8 cellular contexts compared by ENCODE assay signal in the genomic region with DNA sequence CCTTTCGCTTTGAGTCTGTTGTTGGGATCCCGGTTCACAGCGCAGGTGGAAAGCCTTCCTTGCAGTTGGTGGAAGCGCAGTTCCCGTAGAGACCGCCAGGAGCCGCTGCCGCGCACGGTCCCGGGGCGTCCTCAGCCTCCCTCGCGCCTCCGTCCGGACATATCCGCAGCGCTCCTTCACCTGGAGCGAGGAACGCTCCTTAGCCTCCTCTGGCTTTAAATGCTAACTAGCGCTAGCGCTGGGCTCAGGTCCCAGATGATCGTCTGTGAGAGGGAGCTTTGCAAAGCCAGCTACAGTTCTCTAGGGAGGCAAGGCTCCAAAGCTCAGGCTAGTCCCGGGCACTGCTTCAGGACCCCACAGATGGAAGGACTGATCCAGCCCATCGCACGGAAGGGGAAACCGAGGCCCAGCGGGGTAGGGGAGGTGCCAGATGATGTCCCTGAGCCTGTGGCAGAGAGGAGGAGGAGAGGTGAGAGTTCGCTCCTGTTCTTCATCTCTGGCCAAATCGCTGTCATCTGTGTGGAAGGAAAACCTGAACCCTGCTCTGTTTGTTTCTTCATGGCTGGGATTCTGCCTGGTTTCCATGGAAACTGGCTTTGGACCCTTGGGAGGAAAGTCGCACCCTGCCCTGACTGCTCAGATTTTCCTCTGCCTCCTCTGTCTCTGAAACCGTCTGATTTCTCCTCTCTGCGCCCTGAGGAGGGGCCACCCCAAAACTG. TPM values are rescaled to one million over a fixed set of nuclear protein-coding genes. Genes with fewer than 3 reads are reported as not detected.
DNase-seq lines count a peak whose midpoint lies in the region; ATAC-seq and TF ChIP-seq lines count a peak whose summit lies in the region.

No MANE protein-coding gene starts in this region.

- RAD21 ChIA-PET in HCT116 (lab: Charles Lee; ENCODE audit: low non-redundant PET in 1 of 2, low total read pairs in 2 of 2, uncharacterized antibody in 2 of 2, unreplicated experiment in 2 of 2): no interaction called here

- peak; percentile 99 for TF ChIP-seq CTCF in GM10266 (IDR thresholded peaks at IDR 0.05; ENCODE audit: control insufficient read depth, insufficient read depth, low read depth, missing control alignments)
- peak; percentile 91 to 98 (median 97) for TF ChIP-seq CTCF in HCT116 (IDR thresholded peaks at IDR 0.05 in 2 of 3, conservative IDR thresholded peaks at IDR 0.05 in 1 of 3; ENCODE audit: borderline replicate concordance in 1 of 3, insufficient read depth in 1 of 3, low read depth in 2 of 3, low read length in 2 of 3)
- TF ChIP-seq CTCF in adrenal gland (IDR thresholded peaks at IDR 0.05): peak; percentile 91 to 99 (median 96)
- peak; percentile 94 for TF ChIP-seq CTCF in hepatocyte (IDR thresholded peaks at IDR 0.05; ENCODE audit: poor library complexity)

- peak; percentile 94 for ATAC-seq in HCT116
- ATAC-seq in T-cell (replicated peaks in 1 of 4): peak; percentile 90 to 97 (median 95)

- POLR2A ChIA-PET in HCT116 (lab: Charles Lee) (no interaction called here), T-cell (lab: Charles Lee) (interaction anchor here in 1 of 2 donors (0.6 kb wide), 1 partner anchor 14 kb away, joined by 3 read pairs; no protein-coding TSS in a partner anchor)

- DNase-seq in GM10266 (ENCODE audit: extremely low spot score): peak; percentile 82
- DNase-seq in HCT116 (ENCODE audit: low read depth, low spot score): peak; percentile 61
- DNase-seq in NAMALWA (ENCODE audit: low spot score): peak; percentile 74
- peak; percentile 41 to 81 (median 72) for DNase-seq in T-cell
- peak; percentile 72 to 93 (median 88) for DNase-seq in adrenal gland
- DNase-seq in hepatocyte (ENCODE audit: low spot score): peak; percentile 89
- peak; percentile 46 for DNase-seq in renal cortical epithelial cell (ENCODE audit: low read depth)
- DNase-seq in foreskin melanocyte: no peak

- H4K20me1 ChIP-seq in HCT116 (ENCODE audit: insufficient read depth) (no peaks in the 10 kb centered on the region), hepatocyte (ENCODE audit: insufficient read depth, poor library complexity, severe bottlenecking) (no peaks in the 10 kb centered on the region)

- peaks cover 5 to 12% (median 9%) of the 10 kb centered on the region in 3 donors for H3K4me1 Mint-ChIP-seq in T-cell

- H3K36me3 ChIP-seq in HCT116 (ENCODE audit: control insufficient read depth in 1 of 2, insufficient read depth in 2 of 2, low read length in 2 of 2) (no peaks in the 10 kb centered on the region), adrenal gland (replicated peaks in 1 of 2) (no peaks in the 10 kb centered on the region), hepatocyte (replicated peaks; ENCODE audit: insufficient read depth, low read depth) (no peaks in the 10 kb centered on the region)

- no peak overlapping the region for H3K27ac Mint-ChIP-seq in T-cell

- H3K4me2 ChIP-seq in HCT116 (ENCODE audit: low read length): peak overlapping the region; percentile 87
- H3K4me2 ChIP-seq in hepatocyte: peak overlapping the region; percentile 73

- H3K27me3 ChIP-seq in HCT116 (ENCODE audit: insufficient read depth, low read length): no peaks in the 10 kb centered on the region
- H3K27me3 ChIP-seq in adrenal gland: no peaks in the 10 kb centered on the region
- H3K27me3 ChIP-seq in hepatocyte: peaks cover 5% of the 10 kb centered on the region

- H3K4me1 ChIP-seq in HCT116 (ENCODE audit: control insufficient read depth in 1 of 2, insufficient read depth in 2 of 2, low read length in 2 of 2) (peaks cover 0 to 16% of the 10 kb centered on the region in 2 experiments; a peak in 2 of 4 replicates), adrenal gland (replicated peaks in 1 of 2) (peaks cover 6 to 47% of the 10 kb centered on the region in 2 donors), hepatocyte (ENCODE audit: insufficient read depth) (peaks cover 4% of the 10 kb centered on the region)

- WGBS in adrenal gland, 4 donors: 14 to 58% (median 34%) methylated on average over 6 to 33 of the region's 33 CpGs
- 20% methylated on average over 33 of the region's 33 CpGs for WGBS in hepatocyte (ENCODE audit: low lambda C conversion rate, missing lambda C conversion rate)

- no peaks in the 10 kb centered on the region for H3K36me3 Mint-ChIP-seq in T-cell

- CTCF ChIA-PET in HCT116 (lab: Charles Lee): interaction anchor here (0.7 to 2.8 kb wide), 3 partner anchors 9 to 124 kb away, joined by 3 to 12 read pairs (median 4); no protein-coding TSS in a partner anchor
- CTCF ChIA-PET in T-cell (lab: Charles Lee): interaction anchor here (0.5 to 2.8 kb wide), 12 partner anchors 14 to 209 kb away, joined by 3 to 12 read pairs (median 4); no protein-coding TSS in a partner anchor

- H3K9me2 ChIP-seq in HCT116 (ENCODE audit: insufficient read depth) (no peaks in the 10 kb centered on the region), hepatocyte (replicated peaks; ENCODE audit: insufficient read depth) (no peaks in the 10 kb centered on the region)

- peak; percentile 77 for TF ChIP-seq RAD21 in HCT116 (IDR thresholded peaks at IDR 0.05; ENCODE audit: low read depth)

- peak overlapping the region; percentile 17 to 46 (median 35) for H3K4me3 Mint-ChIP-seq in T-cell

- H3K4me3 ChIP-seq in HCT116 (replicated peaks in 1 of 2; ENCODE audit: low read depth in 1 of 2, low read length in 2 of 2) (peak overlapping the region; percentile 11 to 48), adrenal gland (peak overlapping the region in 1 of 4 donors; percentile 33), hepatocyte (no peak overlapping the region)

- H3K79me2 ChIP-seq in HCT116 (ENCODE audit: insufficient read depth, low read length) (no peaks in the 10 kb centered on the region), hepatocyte (peaks cover 3% of the 10 kb centered on the region)

- H2AFZ ChIP-seq in HCT116 (ENCODE audit: low read depth, low read length, poor library complexity, severe bottlenecking) (peak overlapping the region; percentile 99), hepatocyte (no peak overlapping the region)

- intact Hi-C loops in HCT116 (cut with micrococcal nuclease): loop anchor here (1.0 to 2.0 kb wide), 3 partner anchors 24 to 166 kb away; no protein-coding TSS in a partner anchor
- intact Hi-C loops in adrenal gland (cut with DNase I): no loop called here

- no peak for TF ChIP-seq POLR2A in HCT116 (IDR thresholded peaks at IDR 0.05; ENCODE audit: borderline replicate concordance, extremely low read depth, insufficient read depth, insufficient read length)
- no peak for TF ChIP-seq POLR2A in adrenal gland (IDR thresholded peaks at IDR 0.05)

- no peak overlapping the region for H3K27ac ChIP-seq in HCT116 (ENCODE audit: low read depth, low read length)
- H3K27ac ChIP-seq in adrenal gland: peak overlapping the region in 2 of 5 donors; percentile 51 to 56
- H3K27ac ChIP-seq in hepatocyte: no peak overlapping the region

- H3K9me3 Mint-ChIP-seq in T-cell: no peaks in the 10 kb centered on the region

- BruUV-seq in HCT116 (replicated peaks; lab: Mats Ljungman, UMichigan): no TSS peak

- no peaks in the 10 kb centered on the region for H3K9me3 ChIP-seq in HCT116 (ENCODE audit: control insufficient read depth in 1 of 2, insufficient read depth in 1 of 2, low read depth in 1 of 2, low read length in 2 of 2)
- H3K9me3 ChIP-seq in adrenal gland (replicated peaks in 1 of 3): no peaks in the 10 kb centered on the region
- H3K9me3 ChIP-seq in hepatocyte (ENCODE audit: low read depth): no peaks in the 10 kb centered on the region

- no peak overlapping the region for H3K9ac ChIP-seq in HCT116 (ENCODE audit: low read length)

- H3K27me3 Mint-ChIP-seq in T-cell: peaks cover 11 to 13% of the 10 kb centered on the region in 2 donors

TF ChIP-seq in HCT116, 20 proteins besides CTCF, POLR2A, EP300 and RAD21:
- no peak for TF ChIP-seq YY1 (IDR thresholded peaks at IDR 0.05; ENCODE audit: extremely low read depth, insufficient replicate concordance, low read depth, low read length)
- TF ChIP-seq, protein P1, sequence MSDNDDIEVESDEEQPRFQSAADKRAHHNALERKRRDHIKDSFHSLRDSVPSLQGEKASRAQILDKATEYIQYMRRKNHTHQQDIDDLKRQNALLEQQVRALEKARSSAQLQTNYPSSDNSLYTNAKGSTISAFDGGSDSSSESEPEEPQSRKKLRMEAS (IDR thresholded peaks at IDR 0.05): peak; percentile 41; the same call in 1 of the 2 replicates

RNA-seq across cellular contexts. Expression of gene COL15A1, which starts 31.4 kb away (rescaled TPM):
- total RNA-seq in HCT116 (2021; ENCODE audit: unreplicated experiment) (0.15 TPM), T-cell (under 1 TPM in 3 of 5 donors, not detected in 2; 0.15 to 0.20 (median 0.19) TPM), adrenal gland (100 to 1,000 TPM in 4 of 8 donors, 10 to 100 TPM in 4; 66.2 to 320 (median 101) TPM), hepatocyte (105 and 106 TPM in 2 replicates), renal cortical epithelial cell (0.05 and 0.35 TPM in 2 replicates)
- 0.01 and 0.03 TPM in 2 replicates for polyA plus RNA-seq in HCT116 (2012)
- polyA plus RNA-seq in adrenal gland (100 to 1,000 TPM in 1 of 3 donors, 10 to 100 TPM in 2; 34.8 to 111 (median 61.2) TPM), hepatocyte (87.2 and 97.6 TPM in 2 replicates)

Comparison
In these comparisons a context has a peak if more than half of its experiments do, and no peak if none do; other contexts are left out.
1. RNA of gene COL15A1, which starts 31.4 kb away (total RNA-seq): 105 to 106 TPM in hepatocyte and 66.2 to 320 TPM in adrenal gland; 0.15 TPM in HCT116 (single experiment), 0.15 to 0.20 TPM in T-cell and 0.05 to 0.35 TPM in renal cortical epithelial cell; every median in the first group is over 10 times any median in the second.
2. Peak in every context shown above with its lines, with median percentiles within 50 percentile points of each other: CTCF ChIP-seq.